ENCODE assay signal across 9 cellular contexts in the genomic region with DNA sequence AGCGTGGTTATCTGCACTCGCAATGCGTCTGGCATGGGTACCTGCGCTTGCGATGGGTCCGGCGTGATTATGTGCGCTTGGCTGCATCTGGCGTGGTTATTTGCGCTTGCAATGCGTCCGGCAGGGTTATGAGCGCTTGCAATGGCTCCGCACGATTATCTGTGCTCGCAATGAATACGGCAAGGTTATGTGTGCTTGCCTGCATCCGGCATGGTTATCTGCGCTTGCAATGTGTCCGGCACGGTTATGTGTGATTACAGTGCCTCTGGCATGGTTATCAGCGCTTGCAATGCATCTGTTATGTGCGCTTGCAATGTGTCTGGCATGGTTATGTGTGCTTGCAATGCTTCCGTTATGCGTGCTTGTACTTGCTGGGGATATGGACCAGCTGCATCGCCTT.
"Had no signal": no experiment of that assay in that cellular context is flagged by ENCODE, and none has a peak within 500 bp of the region (broad histone marks: within the 10 kb centered on the region; RNA-seq: fewer than 3 reads in every experiment).

No MANE protein-coding gene starts in this region.

- H3K9me3 Mint-ChIP-seq: activated naive CD4-positive, alpha-beta T cell treated with anti-CD3 and anti-CD28 coated beads, Interleukin-2, amount 10 ng/mL, durations not matched to agents 7 days and 5 days; stimulated activated effector memory CD8-positive, alpha-beta T cell treated with anti-CD3 and anti-CD28 coated beads, Interleukin-12 subunit alpha, Interleukin-12 subunit beta, amount 100 ng/mL, for 72 hours had no signal

- ATAC-seq: left colon; stimulated activated effector memory CD8-positive, alpha-beta T cell treated with anti-CD3 and anti-CD28 coated beads, Interleukin-12 subunit alpha, Interleukin-12 subunit beta, amount 100 ng/mL, for 72 hours had no signal

- DNase-seq: activated CD4-positive, alpha-beta T cell treated with anti-CD3 and anti-CD28 coated beads, Interleukin-2, amount 50 U/mL, for 48 hours; activated naive CD4-positive, alpha-beta T cell treated with anti-CD3 and anti-CD28 coated beads, Interleukin-2, amount 10 ng/mL, durations not matched to agents 7 days and 5 days; activated T-cell treated with anti-CD3 and anti-CD28 coated beads, Interleukin-2, amount 50 U/mL, for 1 hour; left colon; naive B cell; stimulated activated CD4-positive, alpha-beta T cell treated with anti-CD3 and anti-CD28 coated beads, Interleukin-12 subunit alpha, Interleukin-12 subunit beta, amount 100 ng/mL, for 4 hours; stimulated activated CD4-positive, alpha-beta T cell treated with anti-CD3 and anti-CD28 coated beads, Interleukin-2, amount 100 ng/mL, for 24 hours; WERI-Rb-1 had no signal

- H3K27ac Mint-ChIP-seq: activated naive CD4-positive, alpha-beta T cell treated with anti-CD3 and anti-CD28 coated beads, Interleukin-2, amount 10 ng/mL, durations not matched to agents 7 days and 5 days; stimulated activated effector memory CD8-positive, alpha-beta T cell treated with anti-CD3 and anti-CD28 coated beads, Interleukin-12 subunit alpha, Interleukin-12 subunit beta, amount 100 ng/mL, for 72 hours had no signal

- H3K36me3 Mint-ChIP-seq: activated naive CD4-positive, alpha-beta T cell treated with anti-CD3 and anti-CD28 coated beads, Interleukin-2, amount 10 ng/mL, durations not matched to agents 7 days and 5 days; naive B cell; stimulated activated effector memory CD8-positive, alpha-beta T cell treated with anti-CD3 and anti-CD28 coated beads, Interleukin-12 subunit alpha, Interleukin-12 subunit beta, amount 100 ng/mL, for 72 hours had no signal

- H3K4me1 Mint-ChIP-seq: stimulated activated effector memory CD8-positive, alpha-beta T cell treated with anti-CD3 and anti-CD28 coated beads, Interleukin-12 subunit alpha, Interleukin-12 subunit beta, amount 100 ng/mL, for 72 hours had no signal

- H3K4me3 Mint-ChIP-seq: activated naive CD4-positive, alpha-beta T cell treated with anti-CD3 and anti-CD28 coated beads, Interleukin-2, amount 10 ng/mL, durations not matched to agents 7 days and 5 days; stimulated activated effector memory CD8-positive, alpha-beta T cell treated with anti-CD3 and anti-CD28 coated beads, Interleukin-12 subunit alpha, Interleukin-12 subunit beta, amount 100 ng/mL, for 72 hours had no signal
